In genomic region chr9:89701221-89701798, GRCh38 we compare ENCODE assay signal across 8 cellular contexts.
DNase-seq lines count a peak whose midpoint lies in the region; ATAC-seq lines count a peak whose summit lies in the region.

No MANE protein-coding gene starts in this region.

- peaks cover 17 to 31% (median 27%) of the 10 kb centered on the region in 10 experiments for H3K4me1 ChIP-seq in BLaER1 treated with 17β-estradiol and CSF1 and Interleukin-3, amounts not matched to agents 10 nM and 100 nM

- H3K36me3 ChIP-seq in BLaER1 treated with 17β-estradiol and CSF1 and Interleukin-3, amounts not matched to agents 10 nM and 100 nM: no peaks in the 10 kb centered on the region

- H3K9ac ChIP-seq in BLaER1 treated with 17β-estradiol and CSF1 and Interleukin-3, amounts not matched to agents 10 nM and 100 nM: peak overlapping the region in 9 of 11 experiments; percentile 5 to 53 (median 51); a peak in 15 of 22 replicates

- peak; percentile 58 for ATAC-seq in GM21360 (IDR thresholded peaks at IDR 0.05; ENCODE audit: unreplicated experiment)

- H3K27me3 ChIP-seq in BLaER1 treated with 17β-estradiol and CSF1 and Interleukin-3, amounts not matched to agents 10 nM and 100 nM: no peaks in the 10 kb centered on the region

- intact Hi-C loops in activated naive CD4-positive, alpha-beta T cell treated with anti-CD3 and anti-CD28 coated beads for 36 hours (cut with micrococcal nuclease): loop anchor here (1.0 to 5.0 kb wide), 6 partner anchors 33 to 283 kb away; no protein-coding TSS in a partner anchor
- intact Hi-C loops in posterior vena cava (cut with DNase I): no loop called here

- H3K9me3 Mint-ChIP-seq in activated naive CD4-positive, alpha-beta T cell treated with anti-CD3 and anti-CD28 coated beads for 36 hours: no peaks in the 10 kb centered on the region

- H3K9me3 ChIP-seq in BLaER1 treated with 17β-estradiol and CSF1 and Interleukin-3, amounts not matched to agents 10 nM and 100 nM (replicated peaks in 1 of 11): no peaks in the 10 kb centered on the region

- H3K27ac ChIP-seq in BLaER1 treated with 17β-estradiol and CSF1 and Interleukin-3, amounts not matched to agents 10 nM and 100 nM: peak overlapping the region in 9 of 11 experiments; percentile 1 to 64 (median 45); a peak in 14 of 22 replicates

- H3K27me3 Mint-ChIP-seq in activated naive CD4-positive, alpha-beta T cell treated with anti-CD3 and anti-CD28 coated beads for 36 hours (ENCODE audit: low read depth): no peaks in the 10 kb centered on the region

- peak overlapping the region; percentile 67 to 91 (median 79) for H3K4me2 ChIP-seq in BLaER1 treated with 17β-estradiol and CSF1 and Interleukin-3, amounts not matched to agents 10 nM and 100 nM

- no peaks in the 10 kb centered on the region for H4K20me1 ChIP-seq in BLaER1 treated with 17β-estradiol and CSF1 and Interleukin-3, amounts not matched to agents 10 nM and 100 nM

- peak overlapping the region; percentile 50 for H3K4me3 Mint-ChIP-seq in activated naive CD4-positive, alpha-beta T cell treated with anti-CD3 and anti-CD28 coated beads for 36 hours

- H3K36me3 Mint-ChIP-seq in activated naive CD4-positive, alpha-beta T cell treated with anti-CD3 and anti-CD28 coated beads for 36 hours (ENCODE audit: low read depth): no peaks in the 10 kb centered on the region

- CTCF ChIA-PET in activated naive CD4-positive, alpha-beta T cell treated with anti-CD3 and anti-CD28 coated beads for 36 hours (lab: Charles Lee): interaction anchor here (0.7 to 1.8 kb wide), 3 partner anchors 42 to 104 kb away, joined by 3 to 6 read pairs (median 3); no protein-coding TSS in a partner anchor

- peak; percentile 63 for DNase-seq in MV-4-11 (lab: John Stamatoyannopoulos, UW)
- peak; percentile 93 for DNase-seq in activated naive CD4-positive, alpha-beta T cell treated with anti-CD3 and anti-CD28 coated beads for 36 hours
- peak; percentile 31 for DNase-seq in stimulated activated CD8-positive, alpha-beta memory T cell treated with anti-CD3 and anti-CD28 coated beads, Interleukin-15, amount 100 ng/mL, for 24 hours (ENCODE audit: low read depth)
- no peak for DNase-seq in EL
- no peak for DNase-seq in posterior vena cava (ENCODE audit: low spot score)
- no peak for DNase-seq in NCI-H69 (lab: John Stamatoyannopoulos, UW)

- peaks cover 30% of the 10 kb centered on the region for H3K4me1 Mint-ChIP-seq in activated naive CD4-positive, alpha-beta T cell treated with anti-CD3 and anti-CD28 coated beads for 36 hours (ENCODE audit: low read depth)

- H3K4me3 ChIP-seq in BLaER1 treated with 17β-estradiol and CSF1 and Interleukin-3, amounts not matched to agents 10 nM and 100 nM: peak overlapping the region in 4 of 10 experiments; percentile 7 to 37 (median 11); a peak in 2 of 20 replicates

- H3K27ac Mint-ChIP-seq in activated naive CD4-positive, alpha-beta T cell treated with anti-CD3 and anti-CD28 coated beads for 36 hours: peak overlapping the region; percentile 85

Comparison
In these comparisons a context has a peak if more than half of its experiments do, and no peak if none do; other contexts are left out.
1. DNase-seq: peak in MV-4-11 (single experiment), activated naive CD4-positive, alpha-beta T cell treated with anti-CD3 and anti-CD28 coated beads for 36 hours (single experiment) and stimulated activated CD8-positive, alpha-beta memory T cell treated with anti-CD3 and anti-CD28 coated beads, Interleukin-15, amount 100 ng/mL, for 24 hours (single experiment); none in EL (single experiment), posterior vena cava (single experiment) and NCI-H69 (single experiment).